In the genomic region with DNA sequence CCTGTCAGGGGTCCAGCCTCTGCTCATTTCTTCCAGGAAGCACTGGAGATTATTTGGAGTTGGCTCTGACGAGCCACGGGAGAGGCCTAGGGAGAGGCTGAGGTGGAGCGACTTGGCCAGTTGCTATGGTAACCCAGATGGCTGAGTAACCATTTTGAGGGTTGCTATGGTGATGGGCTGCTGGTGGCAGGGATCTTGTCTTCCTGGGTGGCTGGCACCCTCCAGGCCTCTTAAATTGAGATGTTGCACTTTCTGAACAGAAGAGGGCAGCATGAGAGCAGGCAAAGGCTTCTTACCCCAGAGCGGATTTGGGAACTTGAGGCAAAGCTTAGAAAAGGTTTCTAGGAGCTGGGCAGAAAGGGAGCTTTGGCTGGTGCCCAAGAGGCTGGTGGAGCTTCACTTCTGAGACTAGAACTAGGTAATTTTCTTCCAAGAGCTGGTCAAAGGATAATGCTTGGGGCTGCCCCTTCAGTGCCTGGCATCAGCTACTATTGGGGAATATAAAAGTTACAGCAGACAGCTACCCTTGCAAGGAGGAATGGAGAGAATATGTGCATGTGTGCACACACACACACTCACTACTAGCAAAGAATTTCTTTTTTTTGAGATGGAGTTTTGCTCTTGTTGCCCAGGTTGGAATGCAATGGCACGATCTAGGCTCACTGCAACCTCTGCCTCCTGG, we compare ENCODE assay signal across 8 cellular contexts.
DNase-seq lines count a peak whose midpoint lies in the region; ATAC-seq and TF ChIP-seq lines count a peak whose summit lies in the region.

No MANE protein-coding gene starts in this region.

- no peaks in the 10 kb centered on the region for H3K9me2 ChIP-seq in OCI-LY1 (ENCODE audit: low read depth, low read length)

- peak; percentile 100 for DNase-seq in DMS 273 (lab: John Stamatoyannopoulos, UW; ENCODE audit: unreplicated experiment)
- DNase-seq in activated T-cell treated with anti-CD3 and anti-CD28 coated beads for 24 hours (ENCODE audit: low read depth) = peak; percentile 52
- DNase-seq in epithelial cell of proximal tubule (ENCODE audit: low read depth) = peak; percentile 57
- peak; percentile 60 to 74 for DNase-seq in stimulated activated naive CD8-positive, alpha-beta T cell treated with anti-CD3 and anti-CD28 coated beads, Interleukin-15, amount 100 ng/mL, for 72 hours
- DNase-seq in NCI-H187 treated with DMSO at 0.1 percent for 48 hours (lab: John Stamatoyannopoulos, UW) = no peak

- H3K79me2 ChIP-seq in OCI-LY1 (ENCODE audit: insufficient read depth, low read length) = no peaks in the 10 kb centered on the region

- peak; percentile 95 for TF ChIP-seq RAD21 in Ishikawa (IDR thresholded peaks at IDR 0.05; ENCODE audit: low read depth)

- no peak overlapping the region for H2AFZ ChIP-seq in OCI-LY1 (ENCODE audit: low read length)

- peak; percentile 76 for TF ChIP-seq CTCF in OCI-LY1 (IDR thresholded peaks at IDR 0.05; ENCODE audit: low read length)
- peak; percentile 76 for TF ChIP-seq CTCF in epithelial cell of proximal tubule (conservative IDR thresholded peaks at IDR 0.05; ENCODE audit: low read depth, low read length)

- H3K4me1 ChIP-seq in OCI-LY1 (ENCODE audit: insufficient read depth, low read length, severe bottlenecking) = no peaks in the 10 kb centered on the region
- peaks cover 11% of the 10 kb centered on the region for H3K4me1 ChIP-seq in muscle layer of colon (ENCODE audit: insufficient read depth, low read length)

- no peaks in the 10 kb centered on the region for H3K9me3 Mint-ChIP-seq in stimulated activated naive CD8-positive, alpha-beta T cell treated with anti-CD3 and anti-CD28 coated beads, Interleukin-15, amount 100 ng/mL, for 72 hours

- H3K4me3 Mint-ChIP-seq in stimulated activated naive CD8-positive, alpha-beta T cell treated with anti-CD3 and anti-CD28 coated beads, Interleukin-15, amount 100 ng/mL, for 72 hours = no peak overlapping the region

- H3K27ac Mint-ChIP-seq in stimulated activated naive CD8-positive, alpha-beta T cell treated with anti-CD3 and anti-CD28 coated beads, Interleukin-15, amount 100 ng/mL, for 72 hours = no peak overlapping the region

- H4K20me1 ChIP-seq in OCI-LY1 (ENCODE audit: insufficient read depth, low read length) = no peaks in the 10 kb centered on the region

- no peak overlapping the region for H3K4me2 ChIP-seq in OCI-LY1 (ENCODE audit: low read length)

- H3K9ac ChIP-seq in OCI-LY1 (ENCODE audit: low read length) (no peak overlapping the region), muscle layer of colon (ENCODE audit: low read length) (no peak overlapping the region)

- H3K27me3 ChIP-seq in OCI-LY1 (ENCODE audit: insufficient read depth, low read length) (no peaks in the 10 kb centered on the region), muscle layer of colon (ENCODE audit: control insufficient read depth in 1 of 2, insufficient read depth in 2 of 2, low read length in 2 of 2) (no peaks in the 10 kb centered on the region)

- no peaks in the 10 kb centered on the region for H3K9me3 ChIP-seq in OCI-LY1 (ENCODE audit: low read length)
- H3K9me3 ChIP-seq in muscle layer of colon (ENCODE audit: low read length) = no peaks in the 10 kb centered on the region

- peaks cover 25% of the 10 kb centered on the region for H3K4me1 Mint-ChIP-seq in stimulated activated naive CD8-positive, alpha-beta T cell treated with anti-CD3 and anti-CD28 coated beads, Interleukin-15, amount 100 ng/mL, for 72 hours

- H3K27ac ChIP-seq in OCI-LY1 (ENCODE audit: low read depth, low read length, poor library complexity, severe bottlenecking) (no peak overlapping the region), muscle layer of colon (ENCODE audit: low read depth, low read length) (peak overlapping the region; percentile 25)

- H3F3A ChIP-seq in OCI-LY1 (ENCODE audit: insufficient read depth, low read length) = 0 out of 2 replicates have a peak, but pooled peaks cover 5% of the 10 kb centered on the region

- no peak for TF ChIP-seq EP300 in Ishikawa (IDR thresholded peaks at IDR 0.05; ENCODE audit: borderline replicate concordance)

- peak; percentile 90 for ATAC-seq in stimulated activated naive CD8-positive, alpha-beta T cell treated with anti-CD3 and anti-CD28 coated beads, Interleukin-15, amount 100 ng/mL, for 72 hours

- H3K4me3 ChIP-seq in OCI-LY1 (ENCODE audit: low read depth, low read length, poor library complexity, severe bottlenecking) (no peak overlapping the region), epithelial cell of proximal tubule (ENCODE audit: low read depth, low read length) (no peak overlapping the region), muscle layer of colon (ENCODE audit: low read depth in 1 of 2, low read length in 2 of 2) (no peak overlapping the region)

- H3K36me3 ChIP-seq in OCI-LY1 (ENCODE audit: insufficient read depth, low read length) = no peaks in the 10 kb centered on the region
- H3K36me3 ChIP-seq in muscle layer of colon (ENCODE audit: insufficient read depth, low read length) = no peaks in the 10 kb centered on the region

- no peaks in the 10 kb centered on the region for H3K27me3 Mint-ChIP-seq in stimulated activated naive CD8-positive, alpha-beta T cell treated with anti-CD3 and anti-CD28 coated beads, Interleukin-15, amount 100 ng/mL, for 72 hours

TF ChIP-seq in Ishikawa, 13 proteins besides CTCF, POLR2A, EP300 and RAD21:
- TF ChIP-seq ZBTB7A (IDR thresholded peaks at IDR 0.05; ENCODE audit: low read depth) (no peak), YY1 (IDR thresholded peaks at IDR 0.05; ENCODE audit: low read depth) (peak; percentile 68)
